ENCODE assay signal across 8 cellular contexts in the genomic region with DNA sequence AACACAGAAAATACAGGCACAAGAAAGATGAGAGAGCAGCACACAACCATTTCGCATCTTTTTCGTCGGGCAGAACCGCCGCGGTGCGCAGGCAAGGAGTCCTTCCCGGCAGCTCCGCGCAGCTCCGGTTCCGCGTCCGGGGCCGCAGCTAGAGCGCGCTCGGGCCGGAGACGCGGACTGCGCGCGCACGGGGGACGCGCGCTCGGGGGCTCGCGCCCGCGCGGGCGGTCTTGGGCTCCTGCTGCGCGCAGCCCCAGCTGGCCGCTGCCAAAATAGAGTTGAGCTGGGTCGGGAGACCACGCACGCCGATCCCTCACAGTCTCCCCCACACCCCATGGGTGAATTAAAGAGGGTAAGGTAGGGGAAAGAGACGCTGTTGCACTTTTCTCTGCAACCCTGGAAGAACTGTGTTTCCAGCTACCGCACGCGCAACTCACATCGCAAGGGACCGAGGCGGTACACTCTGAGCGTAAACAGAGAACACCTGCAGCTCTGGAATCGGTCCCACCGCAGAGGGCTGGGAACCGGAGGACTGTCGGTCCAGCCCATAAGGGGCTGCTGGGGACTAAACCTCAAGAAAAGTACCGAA. TPM values are rescaled to one million over a fixed set of nuclear protein-coding genes. Genes with fewer than 3 reads are reported as not detected.
A peak's percentile ranks its signal among the peaks of the same experiment; 100 is the strongest.
DNase-seq lines count a peak whose midpoint lies in the region; ATAC-seq and TF ChIP-seq lines count a peak whose summit lies in the region.

No MANE protein-coding gene starts in this region.

- no peak overlapping the region for H3K27ac Mint-ChIP-seq in CD4-positive, alpha-beta T cell
- H3K27ac Mint-ChIP-seq in endothelial cell (ENCODE audit: unreplicated experiment), result peak overlapping the region; percentile 61

- no peak for DNase-seq in CD4-positive, alpha-beta T cell
- DNase-seq in SJSA1 (ENCODE audit: low read depth in 1 of 2, low spot score in 2 of 2) (peak in 1 of 2 experiments; percentile 36), endothelial cell (ENCODE audit: low spot score) (peak; percentile 62), NCI-H226 (no peak)

- peak overlapping the region; percentile 82 for H3K4me3 Mint-ChIP-seq in CD4-positive, alpha-beta T cell
- H3K4me3 Mint-ChIP-seq in endothelial cell (ENCODE audit: unreplicated experiment), result peak overlapping the region; percentile 92

- no peaks in the 10 kb centered on the region for H3K9me3 Mint-ChIP-seq in CD4-positive, alpha-beta T cell
- no peaks in the 10 kb centered on the region for H3K9me3 Mint-ChIP-seq in endothelial cell (ENCODE audit: unreplicated experiment)

- H3K36me3 ChIP-seq in SJSA1 (no peaks in the 10 kb centered on the region), muscle layer of duodenum (ENCODE audit: control insufficient read depth in 1 of 2, insufficient read depth in 2 of 2, low read length in 2 of 2) (no peaks in the 10 kb centered on the region)

- ATAC-seq in CD4-positive, alpha-beta T cell (ENCODE audit: poor library complexity), result no peak
- peak; percentile 53 for ATAC-seq in HG02759 (IDR thresholded peaks at IDR 0.05; ENCODE audit: unreplicated experiment)
- ATAC-seq in GM19395 (IDR thresholded peaks at IDR 0.05; ENCODE audit: unreplicated experiment), result no peak
- ATAC-seq in HG02870 (IDR thresholded peaks at IDR 0.05; ENCODE audit: unreplicated experiment), result no peak

- POLR2A ChIA-PET in CD4-positive, alpha-beta T cell (lab: Charles Lee), result no interaction called here

- peaks cover 60% of the 10 kb centered on the region for H3K27me3 Mint-ChIP-seq in CD4-positive, alpha-beta T cell
- H3K27me3 Mint-ChIP-seq in endothelial cell (ENCODE audit: unreplicated experiment), result peaks cover 13% of the 10 kb centered on the region

- H3K27me3 ChIP-seq in CD4-positive, alpha-beta T cell (ENCODE audit: control insufficient read depth, insufficient read depth, low read length), result peaks cover 66% of the 10 kb centered on the region
- H3K27me3 ChIP-seq in SJSA1 (replicated peaks) (peaks cover 44% of the 10 kb centered on the region), muscle layer of duodenum (ENCODE audit: low read depth, low read length) (peaks cover 20% of the 10 kb centered on the region)

- H3K27ac ChIP-seq in CD4-positive, alpha-beta T cell (ENCODE audit: low read depth, low read length), result no peak overlapping the region
- H3K27ac ChIP-seq in SJSA1 (no peak overlapping the region), muscle layer of duodenum (ENCODE audit: low read length) (peak overlapping the region; percentile 91)

- peaks cover 8% of the 10 kb centered on the region for H3K4me1 ChIP-seq in SJSA1 (replicated peaks)
- H3K4me1 ChIP-seq in muscle layer of duodenum (ENCODE audit: control insufficient read depth in 1 of 2, insufficient read depth in 2 of 2, low read length in 2 of 2), result peaks cover 0 to 9% of the 10 kb centered on the region in 2 donors

- CTCF ChIA-PET in CD4-positive, alpha-beta T cell (lab: Charles Lee), result interaction anchor here (0.6 kb wide), 1 partner anchor 15 kb away, joined by 3 read pairs; no protein-coding TSS in a partner anchor

- H3K4me3 ChIP-seq in SJSA1 (peak overlapping the region; percentile 40), muscle layer of duodenum (ENCODE audit: low read depth in 1 of 2, low read length in 2 of 2) (peak overlapping the region; percentile 61 to 63)

- H3K36me3 Mint-ChIP-seq in CD4-positive, alpha-beta T cell (ENCODE audit: low read depth), result no peaks in the 10 kb centered on the region
- H3K36me3 Mint-ChIP-seq in endothelial cell (ENCODE audit: low read depth, unreplicated experiment), result peaks cover 4% of the 10 kb centered on the region

- intact Hi-C loops in CD4-positive, alpha-beta T cell (cut with DNase I, micrococcal nuclease), result no loop called here

- H3K9me3 ChIP-seq in CD4-positive, alpha-beta T cell (ENCODE audit: control insufficient read depth, low read length), result no peaks in the 10 kb centered on the region
- 0 out of 2 replicates have a peak, but pooled peaks cover 2% of the 10 kb centered on the region for H3K9me3 ChIP-seq in SJSA1 (replicated peaks)
- H3K9me3 ChIP-seq in muscle layer of duodenum (ENCODE audit: control insufficient read depth in 1 of 2, low read length in 2 of 2), result no peaks in the 10 kb centered on the region

- peaks cover 10% of the 10 kb centered on the region for H3K4me1 Mint-ChIP-seq in CD4-positive, alpha-beta T cell (ENCODE audit: low read depth)
- H3K4me1 Mint-ChIP-seq in endothelial cell (ENCODE audit: unreplicated experiment), result peaks cover 5% of the 10 kb centered on the region

- TF ChIP-seq CTCF in CD4-positive, alpha-beta T cell (IDR thresholded peaks at IDR 0.05), result no peak
- TF ChIP-seq CTCF in endothelial cell (IDR thresholded peaks at IDR 0.05; ENCODE audit: unreplicated experiment), result no peak

RNA-seq across cellular contexts. Expression of a gene that starts 1.6 kb away (rescaled TPM):
- total RNA-seq in CD4-positive, alpha-beta T cell, result not detected
- total RNA-seq in SJSA1 (2014; rRNA removed; shearing (Covaris generic)), result 0.03 TPM in 1 of 2 replicates, not detected in the other
- 7.0 TPM for total RNA-seq in endothelial cell (ENCODE audit: unreplicated experiment)
